25 cellular contexts compared by ENCODE assay signal in genomic region chr1:63793741-63794240, GRCh38. TPM values are rescaled to one million over a fixed set of nuclear protein-coding genes. Genes with fewer than 3 reads are reported as not detected.
DNase-seq lines count a peak whose midpoint lies in the region; ATAC-seq, FAIRE-seq and TF ChIP-seq lines count a peak whose summit lies in the region.
"Had no signal": no experiment of that assay in that cellular context is flagged by ENCODE, and none has a peak within 500 bp of the region (broad histone marks: within the 10 kb centered on the region; RNA-seq: fewer than 3 reads in every experiment).

No MANE protein-coding gene starts in this region.

- no peak for TF ChIP-seq EP300 in suprapubic skin (IDR thresholded peaks at IDR 0.05)

- 80% methylated on average over 8 of the region's 8 CpGs for WGBS in HUES64
- 92% methylated on average over 6 of the region's 8 CpGs for WGBS in suprapubic skin

- H3K27me3 Mint-ChIP-seq in WTC11 (ENCODE audit: low read depth) (no peaks in the 10 kb centered on the region), type B pancreatic cell (peaks cover 3% of the 10 kb centered on the region)
- H3K27me3 Mint-ChIP-seq: CD4-positive, alpha-beta T cell had no signal

- H3K4me3 Mint-ChIP-seq in WTC11 (no peak overlapping the region), type B pancreatic cell (no peak overlapping the region)
- H3K4me3 Mint-ChIP-seq: CD4-positive, alpha-beta T cell had no signal

- CTCF ChIA-PET in WTC11 (lab: Charles Lee): interaction anchor here (0.7 to 3.8 kb wide), 10 partner anchors 14 to 343 kb away, joined by 3 to 22 read pairs (median 4); partner anchors contain the start of gene ROR1

- POLR2A ChIA-PET in WTC11 (lab: Charles Lee): interaction anchor here (1.0 to 1.8 kb wide), 3 partner anchors 13 to 896 kb away, joined by 3 to 5 read pairs (median 4); no protein-coding TSS in a partner anchor

- H3K27ac Mint-ChIP-seq in WTC11: peak overlapping the region; percentile 98; the same call in 1 of the 2 replicates
- peak overlapping the region; percentile 39 for H3K27ac Mint-ChIP-seq in type B pancreatic cell
- H3K27ac Mint-ChIP-seq: CD4-positive, alpha-beta T cell had no signal

- no peaks in the 10 kb centered on the region for H3K27me3 ChIP-seq in HUES64 (ENCODE audit: insufficient read depth, low read length)
- no peaks in the 10 kb centered on the region for H3K27me3 ChIP-seq in suprapubic skin
- H3K27me3 ChIP-seq: BLaER1 treated with 17β-estradiol and CSF1 and Interleukin-3, amounts not matched to agents 10 nM and 100 nM had no signal

- DNase-seq in WTC11 (ENCODE audit: low spot score): no peak
- no peak for DNase-seq in type B pancreatic cell (ENCODE audit: extremely low spot score, unreplicated experiment)
- DNase-seq in EL: no peak
- no peak for DNase-seq in suprapubic skin (ENCODE audit: low spot score in 2 of 2)
- DNase-seq in stimulated activated naive CD8-positive, alpha-beta T cell treated with anti-CD3 and anti-CD28 coated beads, Interleukin-15, Interleukin-2, amounts not matched to agents 100 U/mL and 50 U/mL, for 24 hours: no peak
- DNase-seq: AML-193; CD4-positive, alpha-beta T cell; DMS53; GM23248; HCEC 1CT; Kasumi-1; NCI-H1092 treated with DMSO at 0.1 percent for 48 hours; NCI-H1436; NCI-H187 treated with DMSO at 0.1 percent for 48 hours; NCI-H2107; NCI-H524 treated with DMSO at 0.1 percent for 48 hours; SHP77 had no signal

- TF ChIP-seq POLR2A in suprapubic skin (IDR thresholded peaks at IDR 0.05): no peak

- H3K9me3 ChIP-seq in HUES64 (ENCODE audit: insufficient read depth, low read depth, low read length) (no peaks in the 10 kb centered on the region), suprapubic skin (no peaks in the 10 kb centered on the region)
- H3K9me3 ChIP-seq: A549; BLaER1 treated with 17β-estradiol and CSF1 and Interleukin-3, amounts not matched to agents 10 nM and 100 nM had no signal

- H3K9me3 Mint-ChIP-seq in WTC11: no peaks in the 10 kb centered on the region
- H3K9me3 Mint-ChIP-seq in type B pancreatic cell: no peaks in the 10 kb centered on the region
- H3K9me3 Mint-ChIP-seq: CD4-positive, alpha-beta T cell had no signal

- peak overlapping the region; percentile 77; the same call in 1 of the 2 replicates for H3K27ac ChIP-seq in HUES64 (ENCODE audit: low read depth, low read length)
- no peak overlapping the region for H3K27ac ChIP-seq in suprapubic skin
- H3K27ac ChIP-seq: A549; BLaER1 treated with 17β-estradiol and CSF1 and Interleukin-3, amounts not matched to agents 10 nM and 100 nM; GM23248; HL-60; RWPE1 had no signal

- H3K4me3 ChIP-seq in HUES64 (ENCODE audit: low read length) (no peak overlapping the region), suprapubic skin (no peak overlapping the region)
- H3K4me3 ChIP-seq: A549; BLaER1 treated with 17β-estradiol and CSF1 and Interleukin-3, amounts not matched to agents 10 nM and 100 nM; GM23248 had no signal

- FAIRE-seq in islet of Langerhans (lab: Jason Lieb, UNC): peak; percentile 77
- FAIRE-seq: A549, G401.6, HepG2 had no signal

- H3K36me3 ChIP-seq in HUES64 (ENCODE audit: insufficient read depth, low read length) (no peaks in the 10 kb centered on the region; the same call in 1 of the 2 replicates), suprapubic skin (no peaks in the 10 kb centered on the region)
- H3K36me3 ChIP-seq: BLaER1 treated with 17β-estradiol and CSF1 and Interleukin-3, amounts not matched to agents 10 nM and 100 nM had no signal

- H3K4me1 ChIP-seq in HUES64 (ENCODE audit: insufficient read depth, low read length) (peaks cover 95% of the 10 kb centered on the region), suprapubic skin (no peaks in the 10 kb centered on the region)

- ATAC-seq in WTC11: no peak
- no peak for ATAC-seq in stimulated activated naive CD8-positive, alpha-beta T cell treated with anti-CD3 and anti-CD28 coated beads, Interleukin-15, Interleukin-2, amounts not matched to agents 100 U/mL and 50 U/mL, for 24 hours
- ATAC-seq: HepG2 had no signal

- TF ChIP-seq CTCF in WTC11 (IDR thresholded peaks at IDR 0.05) (no peak), type B pancreatic cell (conservative IDR thresholded peaks at IDR 0.05) (no peak), suprapubic skin (IDR thresholded peaks at IDR 0.05) (no peak)

- H3K36me3 Mint-ChIP-seq in WTC11 (no peaks in the 10 kb centered on the region), type B pancreatic cell (peaks cover 10% of the 10 kb centered on the region)

- H3K4me1 Mint-ChIP-seq in WTC11: peaks cover 98% of the 10 kb centered on the region
- H3K4me1 Mint-ChIP-seq in type B pancreatic cell (ENCODE audit: unreplicated experiment): peaks cover 44% of the 10 kb centered on the region

- no peak overlapping the region for H3K9ac ChIP-seq in HUES64 (ENCODE audit: low read depth, low read length)
- H3K9ac ChIP-seq: BLaER1 treated with 17β-estradiol and CSF1 and Interleukin-3, amounts not matched to agents 10 nM and 100 nM; GM23248 had no signal

TF ChIP-seq in WTC11, 78 proteins besides CTCF, POLR2A, EP300 and RAD21:
- TF ChIP-seq MLX (CRISPR knock-in tag; IDR thresholded peaks at IDR 0.05): no peak
- no peak for TF ChIP-seq NFATC4 (CRISPR knock-in tag; IDR thresholded peaks at IDR 0.05)
- TF ChIP-seq ZNF317 (CRISPR knock-in tag; IDR thresholded peaks at IDR 0.05; ENCODE audit: borderline replicate concordance, low read depth): no peak
- TF ChIP-seq GRHL2 (CRISPR knock-in tag; IDR thresholded peaks at IDR 0.05; ENCODE audit: insufficient replicate concordance, severe bottlenecking): no peak
- TF ChIP-seq ZNF396 (CRISPR knock-in tag; IDR thresholded peaks at IDR 0.05; ENCODE audit: borderline replicate concordance): no peak
- TF ChIP-seq USF1 (CRISPR knock-in tag; IDR thresholded peaks at IDR 0.05): no peak
- no peak for TF ChIP-seq MYBL2 (CRISPR knock-in tag; IDR thresholded peaks at IDR 0.05)
- TF ChIP-seq ZNF512 (CRISPR knock-in tag; IDR thresholded peaks at IDR 0.05; ENCODE audit: borderline replicate concordance): no peak
- TF ChIP-seq RORB (CRISPR knock-in tag; IDR thresholded peaks at IDR 0.05): no peak
- TF ChIP-seq TCF7 (CRISPR knock-in tag; IDR thresholded peaks at IDR 0.05; ENCODE audit: low read depth): no peak
- no peak for TF ChIP-seq ATF1 (CRISPR knock-in tag; IDR thresholded peaks at IDR 0.05)
- no peak for TF ChIP-seq KAT7 (CRISPR knock-in tag; IDR thresholded peaks at IDR 0.05; ENCODE audit: borderline replicate concordance)

RNA-seq across cellular contexts. Expression of gene ROR1, which starts 20.0 kb away (rescaled TPM):
- polyA plus RNA-seq in HUES64 (2013, experiment 1 of 2): 48.4 TPM
- polyA plus RNA-seq in HUES64 (2013, experiment 2 of 2): 42.9 TPM
- total RNA-seq in WTC11 (2021) (54.6 to 56.3 TPM (median 55.2 TPM) in 3 replicates), type B pancreatic cell (ENCODE audit: low replicate concordance) (14.9 and 32.0 TPM in 2 replicates), suprapubic skin (10 to 100 TPM; 10.6 to 21.7 (median 15.1) TPM)
- total RNA-seq: CD4-positive, alpha-beta T cell had no signal
